8 cellular contexts compared by ENCODE assay signal in genomic region chr7:1533569-1534329, GRCh38. TPM values are rescaled to one million over a fixed set of nuclear protein-coding genes. Genes with fewer than 3 reads are reported as not detected.
DNase-seq lines count a peak whose midpoint lies in the region; ATAC-seq, FAIRE-seq and TF ChIP-seq lines count a peak whose summit lies in the region.

No MANE protein-coding gene starts in this region.

- peak overlapping the region; percentile 100 for H3K4me2 ChIP-seq in OCI-LY3 (ENCODE audit: low read length)

- 56% methylated on average over 20 of the region's 24 CpGs; no CpG with 5 or more reads in 1 of the 2 donors for WGBS in transverse colon (ENCODE audit: low coverage in 1 of 2), 2 donors

- H4K20me1 ChIP-seq in OCI-LY3 (ENCODE audit: insufficient read depth, low read length): peaks cover 66% of the 10 kb centered on the region

- H3K36me3 ChIP-seq in OCI-LY3 (replicated peaks; ENCODE audit: low read depth, low read length): no peaks in the 10 kb centered on the region
- H3K36me3 ChIP-seq in bronchial epithelial cell (ENCODE audit: control insufficient read depth, insufficient read depth, low read length): peaks cover 11% of the 10 kb centered on the region
- H3K36me3 ChIP-seq in lower lobe of right lung: peaks cover 16% of the 10 kb centered on the region
- no peaks in the 10 kb centered on the region for H3K36me3 ChIP-seq in transverse colon

- peak; percentile 70 for FAIRE-seq in bronchial epithelial cell (lab: Jason Lieb, UNC)

- no peak for TF ChIP-seq POLR2A in transverse colon (IDR thresholded peaks at IDR 0.05)

- in situ Hi-C loops in transverse colon (cut with MboI; ENCODE audit: low pct_ligation_motif_present in 1 of 4, low pct_unique_long_range_greater_than_20kb in 1 of 4, low sequenced_read_pairs in 3 of 4): no loop called here

- DNase-seq in NCI-H1694 (lab: John Stamatoyannopoulos, UW): peak; percentile 1
- DNase-seq in NCI-H1694 treated with DMSO at 0.1 percent for 48 hours (lab: John Stamatoyannopoulos, UW): no peak
- DNase-seq in bronchial epithelial cell (ENCODE audit: low read depth): peak; percentile 89
- DNase-seq in lower lobe of right lung: no peak
- DNase-seq in transverse colon: peak; percentile 59
- DNase-seq in hippocampal formation (lab: John Stamatoyannopoulos, UW): no peak
- no peak for DNase-seq in SHP77 treated with DMSO at 0.1 percent for 48 hours (lab: John Stamatoyannopoulos, UW)

- H2AFZ ChIP-seq in OCI-LY3 (ENCODE audit: low read depth, low read length): no peak overlapping the region

- no peaks in the 10 kb centered on the region for H3K27me3 ChIP-seq in OCI-LY3 (ENCODE audit: low read depth, low read length)
- H3K27me3 ChIP-seq in bronchial epithelial cell (ENCODE audit: control insufficient read depth, insufficient read depth, low read length): no peaks in the 10 kb centered on the region
- no peaks in the 10 kb centered on the region for H3K27me3 ChIP-seq in lower lobe of right lung (ENCODE audit: low read depth)
- H3K27me3 ChIP-seq in transverse colon: no peaks in the 10 kb centered on the region

- H3K4me3 ChIP-seq in OCI-LY3 (ENCODE audit: low read length) (peak overlapping the region; percentile 96), bronchial epithelial cell (ENCODE audit: low read depth, low read length) (peak overlapping the region; percentile 35), lower lobe of right lung (peak overlapping the region; percentile 75), transverse colon (peak overlapping the region in 2 of 4 donors; percentile 73 to 75)

- H3K4me1 ChIP-seq in OCI-LY3 (ENCODE audit: low read length): peaks cover 22% of the 10 kb centered on the region
- peaks cover 62% of the 10 kb centered on the region for H3K4me1 ChIP-seq in lower lobe of right lung
- peaks cover 34 to 65% (median 55%) of the 10 kb centered on the region in 4 donors for H3K4me1 ChIP-seq in transverse colon

- no peaks in the 10 kb centered on the region for H3K9me3 ChIP-seq in OCI-LY3 (ENCODE audit: insufficient read depth, low read length)
- no peaks in the 10 kb centered on the region for H3K9me3 ChIP-seq in lower lobe of right lung
- no peaks in the 10 kb centered on the region for H3K9me3 ChIP-seq in transverse colon

- peaks cover 82% of the 10 kb centered on the region for H3K79me2 ChIP-seq in OCI-LY3 (ENCODE audit: low read length)

- TF ChIP-seq EP300 in transverse colon (IDR thresholded peaks at IDR 0.05; ENCODE audit: low read depth): no peak

- intact Hi-C loops in lower lobe of right lung (cut with DNase I) (no loop called here), transverse colon (cut with DNase I; ENCODE audit: low total_unique reads) (no loop called here)

- H3K9ac ChIP-seq in OCI-LY3 (ENCODE audit: low read length): peak overlapping the region; percentile 84; the same call in 1 of the 2 replicates

- no peak for ATAC-seq in lower lobe of right lung

- H3K27ac ChIP-seq in OCI-LY3 (ENCODE audit: low read length) (peak overlapping the region; percentile 85), lower lobe of right lung (peak overlapping the region; percentile 91), transverse colon (peak overlapping the region; percentile 97 to 99 (median 98))

- TF ChIP-seq CTCF in OCI-LY3 (IDR thresholded peaks at IDR 0.05; ENCODE audit: low read depth, low read length) (no peak), bronchial epithelial cell (IDR thresholded peaks at IDR 0.05; ENCODE audit: insufficient read depth, low read length, severe bottlenecking) (no peak), lower lobe of right lung (IDR thresholded peaks at IDR 0.05) (no peak), transverse colon (IDR thresholded peaks at IDR 0.05) (no peak)

RNA-seq across cellular contexts. Expression of gene MAFK, which starts 3.2 kb away (rescaled TPM):
- total RNA-seq in bronchial epithelial cell (21.8 and 28.7 TPM in 2 replicates), lower lobe of right lung (49.7 TPM), transverse colon (100 to 1,000 TPM in 1 of 4 donors, 10 to 100 TPM in 3; 22.9 to 103 (median 44.0) TPM)

RNA-seq across cellular contexts. Expression of gene TMEM184A, which starts 22.3 kb away (rescaled TPM):
- total RNA-seq in bronchial epithelial cell (9.0 and 43.8 TPM in 2 replicates), lower lobe of right lung (4.3 TPM), transverse colon (100 to 1,000 TPM in 2 of 4 donors, 10 to 100 TPM in 2; 49.9 to 151 (median 94.1) TPM)

RNA-seq across cellular contexts. Expression of gene INTS1, which starts 29.6 kb away (rescaled TPM):
- total RNA-seq in bronchial epithelial cell (18.7 and 21.6 TPM in 2 replicates), lower lobe of right lung (50.8 TPM), transverse colon (100 to 1,000 TPM in 1 of 4 donors, 10 to 100 TPM in 3; 50.3 to 134 (median 71.4) TPM)

RNA-seq across cellular contexts. Expression of gene PSMG3, which starts 36.1 kb away (rescaled TPM):
- total RNA-seq in bronchial epithelial cell (50.8 and 55.2 TPM in 2 replicates), lower lobe of right lung (19.7 TPM), transverse colon (10 to 100 TPM in 3 of 4 donors, 1 to 10 TPM in 1; 7.1 to 41.9 (median 27.6) TPM)

Comparison
In these comparisons a context has a peak if more than half of its experiments do, and no peak if none do; other contexts are left out.
1. DNase-seq: peak in NCI-H1694 (single experiment), bronchial epithelial cell (single experiment) and transverse colon (single experiment); none in NCI-H1694 treated with DMSO at 0.1 percent for 48 hours (single experiment), lower lobe of right lung (single experiment), hippocampal formation (0 of 2) and SHP77 treated with DMSO at 0.1 percent for 48 hours (single experiment).
2. Peak in every context shown above with its lines, with median percentiles within 50 percentile points of each other: H3K27ac ChIP-seq.